ENCODE assay signal across 8 cellular contexts in the genomic region with DNA sequence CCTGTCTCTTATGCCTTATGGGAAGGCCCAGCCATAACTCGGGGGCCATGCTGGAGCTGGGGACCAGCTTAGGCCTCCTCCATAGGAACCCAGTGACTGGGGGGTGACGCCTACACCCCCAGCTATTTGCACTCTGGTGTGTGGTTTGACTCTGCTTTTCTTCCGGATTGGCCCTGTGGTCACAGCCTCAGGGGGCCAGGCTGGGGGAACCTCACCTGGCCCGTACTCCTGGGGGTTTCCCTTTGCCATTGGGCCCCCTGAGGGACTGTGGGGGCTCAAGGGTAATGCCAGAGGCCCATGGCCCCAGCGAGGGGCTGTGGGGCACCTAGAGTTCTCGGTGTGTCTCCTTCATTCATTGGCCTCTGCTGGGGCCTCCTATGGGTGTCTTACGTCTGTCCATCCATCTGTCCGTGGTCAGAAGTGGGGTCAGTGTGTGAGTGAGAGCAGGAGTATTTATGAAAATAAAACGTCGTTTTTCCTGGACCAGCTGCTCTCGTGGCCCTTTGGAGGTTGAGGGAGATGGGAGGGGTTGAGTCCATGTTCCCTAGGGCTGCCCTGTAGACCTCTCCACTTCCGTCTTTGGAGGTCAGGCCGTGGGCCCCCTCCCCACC. TPM values are rescaled to one million over a fixed set of nuclear protein-coding genes. Genes with fewer than 3 reads are reported as not detected.
DNase-seq lines count a peak whose midpoint lies in the region; ATAC-seq and TF ChIP-seq lines count a peak whose summit lies in the region.

No MANE protein-coding gene starts in this region.

- ATAC-seq in Right ventricle myocardium inferior (no peak), HG03039 (IDR thresholded peaks at IDR 0.05; ENCODE audit: unreplicated experiment) (peak; percentile 46), WTC11 (no peak)

- no peak for TF ChIP-seq POLR2A in testis (IDR thresholded peaks at IDR 0.05)

- no peaks in the 10 kb centered on the region for H3K9me3 ChIP-seq in cardiac muscle cell (ENCODE audit: low read depth)
- no peaks in the 10 kb centered on the region for H3K9me3 ChIP-seq in testis

- H3K4me1 Mint-ChIP-seq in WTC11: peaks cover 15% of the 10 kb centered on the region

- H3K4me3 ChIP-seq in cardiac muscle cell (no peak overlapping the region), testis (no peak overlapping the region)

- H3K4me3 Mint-ChIP-seq in WTC11: no peak overlapping the region

- CTCF ChIA-PET in WTC11 (lab: Charles Lee): interaction anchor here (0.5 to 11.4 kb wide), 24 partner anchors 8 to 230 kb away, joined by 3 to 152 read pairs (median 6); a partner anchor contains a TSS

- POLR2A ChIA-PET in WTC11 (lab: Charles Lee): interaction anchor here (0.6 to 1.6 kb wide), 4 partner anchors 10 to 1887 kb away, joined by 3 to 6 read pairs (median 4); a partner anchor contains a TSS

- peak overlapping the region; percentile 68; the same call in 1 of the 2 replicates for H3K27ac Mint-ChIP-seq in WTC11

- no peaks in the 10 kb centered on the region for H3K9me3 Mint-ChIP-seq in WTC11

- H3K4me1 ChIP-seq in cardiac muscle cell (ENCODE audit: low read depth): peaks cover 30% of the 10 kb centered on the region
- peaks cover 31% of the 10 kb centered on the region for H3K4me1 ChIP-seq in testis

- DNase-seq in cardiac muscle cell (ENCODE audit: low read depth in 1 of 2, low spot score in 1 of 2) (peak in 1 of 2 donors; percentile 14), Right ventricle myocardium inferior (ENCODE audit: missing footprints) (no peak), WTC11 (ENCODE audit: low spot score) (no peak), iris pigment epithelial cell (ENCODE audit: low read depth) (peak; percentile 52), testis (no peak), GM03348 (ENCODE audit: low spot score) (no peak)
- DNase-seq in effector CD4-positive, alpha-beta T cell: no peak

- WGBS in testis, 2 donors: 33 to 43% methylated on average over 7 to 13 of the region's 13 CpGs

- H3K27ac ChIP-seq in cardiac muscle cell (peak overlapping the region; percentile 91), testis (peak overlapping the region; percentile 16 to 82)

- no peaks in the 10 kb centered on the region for H3K27me3 ChIP-seq in cardiac muscle cell
- H3K27me3 ChIP-seq in testis: no peaks in the 10 kb centered on the region

- peaks cover 6% of the 10 kb centered on the region for H3K36me3 ChIP-seq in cardiac muscle cell
- no peaks in the 10 kb centered on the region for H3K36me3 ChIP-seq in testis (ENCODE audit: low read depth, missing control alignments)

- no peaks in the 10 kb centered on the region for H3K36me3 Mint-ChIP-seq in WTC11

- TF ChIP-seq CTCF in cardiac muscle cell (IDR thresholded peaks at IDR 0.05; ENCODE audit: low read depth, low read length) (no peak), WTC11 (IDR thresholded peaks at IDR 0.05) (no peak), testis (IDR thresholded peaks at IDR 0.05) (no peak)

- intact Hi-C loops in Right ventricle myocardium inferior (cut with DNase I) (no loop called here), testis (cut with DNase I; ENCODE audit: low total_unique reads) (no loop called here)

- no peaks in the 10 kb centered on the region for H3K27me3 Mint-ChIP-seq in WTC11 (ENCODE audit: low read depth)

TF ChIP-seq in WTC11, 78 proteins besides CTCF, POLR2A, EP300 and RAD21:
- TF ChIP-seq, protein P1, sequence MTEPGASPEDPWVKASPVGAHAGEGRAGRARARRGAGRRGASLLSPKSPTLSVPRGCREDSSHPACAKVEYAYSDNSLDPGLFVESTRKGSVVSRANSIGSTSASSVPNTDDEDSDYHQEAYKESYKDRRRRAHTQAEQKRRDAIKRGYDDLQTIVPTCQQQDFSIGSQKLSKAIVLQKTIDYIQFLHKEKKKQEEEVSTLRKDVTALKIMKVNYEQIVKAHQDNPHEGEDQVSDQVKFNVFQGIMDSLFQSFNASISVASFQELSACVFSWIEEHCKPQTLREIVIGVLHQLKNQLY (CRISPR knock-in tag; IDR thresholded peaks at IDR 0.05): no peak
- no peak for TF ChIP-seq TP53 (CRISPR knock-in tag; IDR thresholded peaks at IDR 0.05)
- no peak for TF ChIP-seq FOXP1 (CRISPR knock-in tag; IDR thresholded peaks at IDR 0.05; ENCODE audit: borderline replicate concordance)
- TF ChIP-seq ESRRA (CRISPR knock-in tag; IDR thresholded peaks at IDR 0.05; ENCODE audit: borderline replicate concordance): no peak
- TF ChIP-seq, protein P2, sequence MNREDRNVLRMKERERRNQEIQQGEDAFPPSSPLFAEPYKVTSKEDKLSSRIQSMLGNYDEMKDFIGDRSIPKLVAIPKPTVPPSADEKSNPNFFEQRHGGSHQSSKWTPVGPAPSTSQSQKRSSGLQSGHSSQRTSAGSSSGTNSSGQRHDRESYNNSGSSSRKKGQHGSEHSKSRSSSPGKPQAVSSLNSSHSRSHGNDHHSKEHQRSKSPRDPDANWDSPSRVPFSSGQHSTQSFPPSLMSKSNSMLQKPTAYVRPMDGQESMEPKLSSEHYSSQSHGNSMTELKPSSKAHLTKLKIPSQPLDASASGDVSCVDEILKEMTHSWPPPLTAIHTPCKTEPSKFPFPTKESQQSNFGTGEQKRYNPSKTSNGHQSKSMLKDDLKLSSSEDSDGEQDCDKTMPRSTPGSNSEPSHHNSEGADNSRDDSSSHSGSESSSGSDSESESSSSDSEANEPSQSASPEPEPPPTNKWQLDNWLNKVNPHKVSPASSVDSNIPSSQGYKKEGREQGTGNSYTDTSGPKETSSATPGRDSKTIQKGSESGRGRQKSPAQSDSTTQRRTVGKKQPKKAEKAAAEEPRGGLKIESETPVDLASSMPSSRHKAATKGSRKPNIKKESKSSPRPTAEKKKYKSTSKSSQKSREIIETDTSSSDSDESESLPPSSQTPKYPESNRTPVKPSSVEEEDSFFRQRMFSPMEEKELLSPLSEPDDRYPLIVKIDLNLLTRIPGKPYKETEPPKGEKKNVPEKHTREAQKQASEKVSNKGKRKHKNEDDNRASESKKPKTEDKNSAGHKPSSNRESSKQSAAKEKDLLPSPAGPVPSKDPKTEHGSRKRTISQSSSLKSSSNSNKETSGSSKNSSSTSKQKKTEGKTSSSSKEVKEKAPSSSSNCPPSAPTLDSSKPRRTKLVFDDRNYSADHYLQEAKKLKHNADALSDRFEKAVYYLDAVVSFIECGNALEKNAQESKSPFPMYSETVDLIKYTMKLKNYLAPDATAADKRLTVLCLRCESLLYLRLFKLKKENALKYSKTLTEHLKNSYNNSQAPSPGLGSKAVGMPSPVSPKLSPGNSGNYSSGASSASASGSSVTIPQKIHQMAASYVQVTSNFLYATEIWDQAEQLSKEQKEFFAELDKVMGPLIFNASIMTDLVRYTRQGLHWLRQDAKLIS (CRISPR knock-in tag; IDR thresholded peaks at IDR 0.05; ENCODE audit: borderline replicate concordance): no peak
- TF ChIP-seq NFATC4 (CRISPR knock-in tag; IDR thresholded peaks at IDR 0.05): no peak
- no peak for TF ChIP-seq MYBL2 (CRISPR knock-in tag; IDR thresholded peaks at IDR 0.05)
- TF ChIP-seq FOXJ3 (CRISPR knock-in tag; IDR thresholded peaks at IDR 0.05; ENCODE audit: borderline replicate concordance): no peak

RNA-seq across cellular contexts. Expression of a gene that starts 6.3 kb away (rescaled TPM):
- total RNA-seq in cardiac muscle cell (24.3 and 51.9 TPM in 2 replicates), Right ventricle myocardium inferior (1.5 TPM), WTC11 (2021) (35.4 to 39.4 TPM (median 36.6 TPM) in 3 replicates), testis (10 to 100 TPM; 15.7 to 23.6 TPM)
- polyA plus RNA-seq in cardiac muscle cell (15.0 and 20.7 TPM in 2 replicates), testis (ENCODE audit: insufficient read depth, low read depth, low replicate concordance) (11.9 TPM)

RNA-seq across cellular contexts. Expression of a gene that starts 24.6 kb away (rescaled TPM):
- total RNA-seq in cardiac muscle cell (91.9 and 114 TPM in 2 replicates), Right ventricle myocardium inferior (26.7 TPM), WTC11 (2021) (59.5 to 66.3 TPM (median 61.6 TPM) in 3 replicates), testis (100 to 1,000 TPM; 274 to 359 TPM)
- polyA plus RNA-seq in cardiac muscle cell (81.9 and 82.6 TPM in 2 replicates), testis (ENCODE audit: insufficient read depth, low read depth, low replicate concordance) (354 TPM)

RNA-seq across cellular contexts. Expression of a gene that starts 25.3 kb away (rescaled TPM):
- total RNA-seq in cardiac muscle cell (48.5 and 62.5 TPM in 2 replicates), Right ventricle myocardium inferior (21.4 TPM), WTC11 (2021) (36.1 to 42.5 TPM (median 42.3 TPM) in 3 replicates), testis (100 to 1,000 TPM in 1 of 2 donors, 10 to 100 TPM in 1; 95.7 to 117 TPM)
- polyA plus RNA-seq in cardiac muscle cell (88.0 and 117 TPM in 2 replicates), testis (ENCODE audit: insufficient read depth, low read depth, low replicate concordance) (51.9 TPM)

RNA-seq across cellular contexts. Expression of a gene that starts 42.2 kb away (rescaled TPM):
- 6.6 and 24.5 TPM in 2 replicates for total RNA-seq in cardiac muscle cell
- polyA plus RNA-seq in cardiac muscle cell: 8.1 and 37.3 TPM in 2 replicates
- 1,345 TPM for total RNA-seq in Right ventricle myocardium inferior
- 17.3 to 23.5 TPM (median 19.2 TPM) in 3 replicates for total RNA-seq in WTC11 (2021)
- total RNA-seq in testis: 100 to 1,000 TPM; 466 to 960 TPM
- polyA plus RNA-seq in testis (ENCODE audit: insufficient read depth, low read depth, low replicate concordance): 681 TPM

RNA-seq across cellular contexts. Expression of a gene that starts 53.0 kb away (rescaled TPM):
- total RNA-seq in cardiac muscle cell: 36.0 and 38.3 TPM in 2 replicates
- 21.9 and 34.2 TPM in 2 replicates for polyA plus RNA-seq in cardiac muscle cell
- total RNA-seq in Right ventricle myocardium inferior: 14.1 TPM
- 20.3 to 24.9 TPM (median 22.0 TPM) in 3 replicates for total RNA-seq in WTC11 (2021)
- total RNA-seq in testis: 10 to 100 TPM; 46.6 to 51.2 TPM
- 76.2 TPM for polyA plus RNA-seq in testis (ENCODE audit: insufficient read depth, low read depth, low replicate concordance)
